ENCODE assay signal across 9 cellular contexts in genomic region chr21:43361127-43361492, GRCh38.
DNase-seq lines count a peak whose midpoint lies in the region; ATAC-seq, FAIRE-seq and TF ChIP-seq lines count a peak whose summit lies in the region.
"Had no signal": no experiment of that assay in that cellular context is flagged by ENCODE, and none has a peak within 500 bp of the region (broad histone marks: within the 10 kb centered on the region; RNA-seq: fewer than 3 reads in every experiment).

No MANE protein-coding gene starts in this region.

- CTCF ChIA-PET in K562 (lab: Yijun Ruan, JAX; ENCODE audit: low intra/inter-chr PET ratio) = no interaction called here

- no peak for FAIRE-seq in K562 (lab: Jason Lieb, UNC)
- no peak for FAIRE-seq in GM19239 (lab: Jason Lieb, UNC)
- FAIRE-seq: colon had no signal

- TF ChIP-seq EP300 in K562 (IDR thresholded peaks at IDR 0.05; ENCODE audit: low read length) = no peak

- H3K9me3 ChIP-seq in BLaER1 treated with 17β-estradiol and CSF1 and Interleukin-3, amounts not matched to agents 10 nM and 100 nM (replicated peaks in 1 of 11) = no peaks in the 10 kb centered on the region
- H3K9me3 ChIP-seq in K562 (replicated peaks; ENCODE audit: control insufficient read depth, insufficient read depth, low read depth, low read length) = no peaks in the 10 kb centered on the region
- H3K9me3 ChIP-seq in mucosa of stomach (ENCODE audit: control insufficient read depth, low read length) = no peaks in the 10 kb centered on the region
- no peaks in the 10 kb centered on the region for H3K9me3 ChIP-seq in HAP-1

- POLR2A ChIA-PET in K562 (lab: Yijun Ruan, JAX) = interaction anchor here (0.5 to 1.4 kb wide), 2 partner anchors 11 to 1306 kb away, joined by 3 read pairs; no protein-coding TSS in a partner anchor

- ATAC-seq in K562 (peak; percentile 40), GM18498 (IDR thresholded peaks at IDR 0.05; ENCODE audit: unreplicated experiment) (no peak)

- peaks cover 0 to 16% (median 0%) of the 10 kb centered on the region in 11 experiments; a peak in 1 of 22 replicates for H3K27me3 ChIP-seq in BLaER1 treated with 17β-estradiol and CSF1 and Interleukin-3, amounts not matched to agents 10 nM and 100 nM
- peaks cover 79 to 96% of the 10 kb centered on the region in 2 experiments for H3K27me3 ChIP-seq in K562 (ENCODE audit: control insufficient read depth in 2 of 2, insufficient read depth in 2 of 2, low read length in 2 of 2)
- peaks cover 5% of the 10 kb centered on the region for H3K27me3 ChIP-seq in mucosa of stomach (ENCODE audit: control insufficient read depth, insufficient read depth, low read length)
- no peaks in the 10 kb centered on the region for H3K27me3 ChIP-seq in HAP-1 (ENCODE audit: low read depth)

- in situ Hi-C loops in K562 (cut with MboI) = no loop called here
- in situ Hi-C loops in HAP-1 (cut with MboI; ENCODE audit: low sequenced_read_pairs) = no loop called here

- no peak for TF ChIP-seq RAD21 in K562 (CRISPR knock-in tag; conservative IDR thresholded peaks at IDR 0.05 in 1 of 2, IDR thresholded peaks at IDR 0.05 in 1 of 2)

- H3K4me3 ChIP-seq in BLaER1 treated with 17β-estradiol and CSF1 and Interleukin-3, amounts not matched to agents 10 nM and 100 nM = peak overlapping the region in 9 of 10 experiments; percentile 12 to 60 (median 34); a peak in 10 of 20 replicates
- H3K4me3 ChIP-seq in Jurkat, Clone E6-1 (ENCODE audit: low read length) = peak overlapping the region; percentile 44; the same call in 1 of the 2 replicates
- no peak overlapping the region for H3K4me3 ChIP-seq in K562
- H3K4me3 ChIP-seq in mucosa of stomach (ENCODE audit: low read length) = no peak overlapping the region
- H3K4me3 ChIP-seq in HAP-1 = no peak overlapping the region

- TF ChIP-seq CTCF in K562 (IDR thresholded peaks at IDR 0.05 in 2 of 3, conservative IDR thresholded peaks at IDR 0.05 in 1 of 3; ENCODE audit: insufficient read depth in 2 of 3, low read depth in 1 of 3, low read length in 3 of 3) = no peak

- no peaks in the 10 kb centered on the region for H3K79me2 ChIP-seq in K562 (ENCODE audit: control insufficient read depth, insufficient read depth, low read length)

- no peak for TF ChIP-seq POLR2A in K562 (conservative IDR thresholded peaks at IDR 0.05)

- no peaks in the 10 kb centered on the region for H3K9me1 ChIP-seq in K562 (ENCODE audit: control insufficient read depth, insufficient read depth, low read length)

- no peak overlapping the region for H2AFZ ChIP-seq in K562 (ENCODE audit: low read depth, low read length)

- peak overlapping the region; percentile 60 to 85 (median 77); a peak in 21 of 22 replicates for H3K9ac ChIP-seq in BLaER1 treated with 17β-estradiol and CSF1 and Interleukin-3, amounts not matched to agents 10 nM and 100 nM
- H3K9ac ChIP-seq in K562 (ENCODE audit: insufficient read depth in 1 of 2, low read depth in 2 of 2, low read length in 2 of 2) (no peak overlapping the region; a peak in 1 of 4 replicates), mucosa of stomach (ENCODE audit: low read length) (peak overlapping the region; percentile 34)

- H3K36me3 ChIP-seq in BLaER1 treated with 17β-estradiol and CSF1 and Interleukin-3, amounts not matched to agents 10 nM and 100 nM = no peaks in the 10 kb centered on the region
- H3K36me3 ChIP-seq in K562 (ENCODE audit: control insufficient read depth, insufficient read depth, low read length) (no peaks in the 10 kb centered on the region), mucosa of stomach (ENCODE audit: control insufficient read depth, insufficient read depth, low read length) (no peaks in the 10 kb centered on the region), HAP-1 (replicated peaks) (no peaks in the 10 kb centered on the region)

- H3K4me2 ChIP-seq in BLaER1 treated with 17β-estradiol and CSF1 and Interleukin-3, amounts not matched to agents 10 nM and 100 nM = peak overlapping the region; percentile 75 to 98 (median 85)
- no peak overlapping the region for H3K4me2 ChIP-seq in K562 (ENCODE audit: insufficient read depth, low read length)

- peak overlapping the region; percentile 76 to 94 (median 86) for H3K27ac ChIP-seq in BLaER1 treated with 17β-estradiol and CSF1 and Interleukin-3, amounts not matched to agents 10 nM and 100 nM
- H3K27ac ChIP-seq in K562 (ENCODE audit: extremely low read depth, low read depth, low read length) = no peak overlapping the region

- H3K4me1 ChIP-seq in BLaER1 treated with 17β-estradiol and CSF1 and Interleukin-3, amounts not matched to agents 10 nM and 100 nM = peaks cover 74 to 95% (median 89%) of the 10 kb centered on the region in 10 experiments
- H3K4me1 ChIP-seq in K562 (replicated peaks in 1 of 2; ENCODE audit: control insufficient read depth in 2 of 2, insufficient read depth in 2 of 2, low read length in 2 of 2) (peaks cover 0 to 29% of the 10 kb centered on the region in 2 experiments; a peak in 3 of 5 replicates), mucosa of stomach (ENCODE audit: control insufficient read depth, insufficient read depth, low read length) (peaks cover 8% of the 10 kb centered on the region), HAP-1 (peaks cover 5% of the 10 kb centered on the region; the same call in 1 of the 2 replicates)

- BruUV-seq in K562 (replicated peaks; lab: Mats Ljungman, UMichigan) = no TSS peak

- DNase-seq in Jurkat, Clone E6-1 (ENCODE audit: low read depth, low spot score) = peak; percentile 51
- DNase-seq in K562 (ENCODE audit: extremely low read depth in 1 of 4, low spot score in 3 of 4) = no peak
- DNase-seq in GM19239 (ENCODE audit: insufficient read length, low spot score) = no peak
- DNase-seq in HAP-1 (ENCODE audit: low spot score in 2 of 2) = no peak
- DNase-seq in putamen (ENCODE audit: low spot score) = no peak

- intact Hi-C loops in K562 (cut with micrococcal nuclease) = no loop called here

- WGBS in K562 (ENCODE audit: insufficient coverage, low coverage, missing lambda C conversion rate) = under 1% methylated on average over 10 of the region's 10 CpGs

- H4K20me1 ChIP-seq in BLaER1 treated with 17β-estradiol and CSF1 and Interleukin-3, amounts not matched to agents 10 nM and 100 nM = peaks cover 0 to 21% (median 0%) of the 10 kb centered on the region in 11 experiments; a peak in 3 of 22 replicates
- peaks cover 14% of the 10 kb centered on the region; the same call in 1 of the 2 replicates for H4K20me1 ChIP-seq in K562 (replicated peaks; ENCODE audit: control insufficient read depth, insufficient read depth, low read length)

TF ChIP-seq in K562, 482 proteins besides CTCF, POLR2A, EP300 and RAD21 (continues in another document):
- TF ChIP-seq, protein P1, sequence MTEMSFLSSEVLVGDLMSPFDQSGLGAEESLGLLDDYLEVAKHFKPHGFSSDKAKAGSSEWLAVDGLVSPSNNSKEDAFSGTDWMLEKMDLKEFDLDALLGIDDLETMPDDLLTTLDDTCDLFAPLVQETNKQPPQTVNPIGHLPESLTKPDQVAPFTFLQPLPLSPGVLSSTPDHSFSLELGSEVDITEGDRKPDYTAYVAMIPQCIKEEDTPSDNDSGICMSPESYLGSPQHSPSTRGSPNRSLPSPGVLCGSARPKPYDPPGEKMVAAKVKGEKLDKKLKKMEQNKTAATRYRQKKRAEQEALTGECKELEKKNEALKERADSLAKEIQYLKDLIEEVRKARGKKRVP (CRISPR knock-in tag; IDR thresholded peaks at IDR 0.05) = no peak
- TF ChIP-seq RNF2 (IDR thresholded peaks at IDR 0.05) = peak; percentile 34; the same call in 1 of the 2 replicates
- peak; percentile 88 for TF ChIP-seq L3MBTL2 (IDR thresholded peaks at IDR 0.05)
- TF ChIP-seq EP400 (IDR thresholded peaks at IDR 0.05) = no peak
- no peak for TF ChIP-seq ZMIZ1 (IDR thresholded peaks at IDR 0.05; ENCODE audit: low read depth in 2 of 2, low read length in 2 of 2)
- TF ChIP-seq E2F6 (IDR thresholded peaks at IDR 0.05; ENCODE audit: borderline replicate concordance in 1 of 2, extremely low read depth in 1 of 2, insufficient read depth in 1 of 2, insufficient read length in 1 of 2, low read depth in 1 of 2, low read length in 1 of 2, poor library complexity in 1 of 2, severe bottlenecking in 1 of 2) = peak in 1 of 2 experiments; percentile 29

Comparison
In these comparisons a context has a peak if more than half of its experiments do, and no peak if none do; other contexts are left out.
1. H3K4me3 ChIP-seq: peak in BLaER1 treated with 17β-estradiol and CSF1 and Interleukin-3, amounts not matched to agents 10 nM and 100 nM (9 of 10) and Jurkat, Clone E6-1 (single experiment); none in K562 (single experiment), mucosa of stomach (single experiment) and HAP-1 (single experiment).
2. H3K9ac ChIP-seq: peak in BLaER1 treated with 17β-estradiol and CSF1 and Interleukin-3, amounts not matched to agents 10 nM and 100 nM (11 of 11) and mucosa of stomach (single experiment); none in K562 (0 of 2).